12 cellular contexts compared by ENCODE assay signal in genomic region chr1:27816921-27817630, GRCh38. TPM values are rescaled to one million over a fixed set of nuclear protein-coding genes. Genes with fewer than 3 reads are reported as not detected.
A peak's percentile ranks its signal among the peaks of the same experiment; 100 is the strongest.
DNase-seq lines count a peak whose midpoint lies in the region; ATAC-seq and TF ChIP-seq lines count a peak whose summit lies in the region.
"Had no signal": no experiment of that assay in that cellular context is flagged by ENCODE, and none has a peak within 500 bp of the region (broad histone marks: within the 10 kb centered on the region; RNA-seq: fewer than 3 reads in every experiment).

No MANE protein-coding gene starts in this region.

- peak; percentile 78 for DNase-seq in HT-29 (ENCODE audit: low spot score)
- DNase-seq in lower lobe of right lung: no peak
- DNase-seq in transverse colon: peak; percentile 22
- DNase-seq in effector memory CD4-positive, alpha-beta T cell: no peak
- DNase-seq in NCI-H510A (lab: John Stamatoyannopoulos, UW): no peak
- DNase-seq in Ammon's horn (ENCODE audit: low spot score): no peak
- DNase-seq: activated CD4-positive, alpha-beta T cell treated with anti-CD3 and anti-CD28 coated beads for 1 hour; activated naive CD8-positive, alpha-beta T cell treated with anti-CD3 and anti-CD28 coated beads for 36 hours; esophagus squamous epithelium; MV-4-11 had no signal

- in situ Hi-C loops in transverse colon (cut with MboI; ENCODE audit: low pct_ligation_motif_present in 1 of 4, low pct_unique_long_range_greater_than_20kb in 1 of 4, low sequenced_read_pairs in 3 of 4): no loop called here

- H3K27me3 Mint-ChIP-seq in dendritic cell treated with granulocyte-macrophage colony-stimulating factor and Interleukin-4, amounts not matched to agents 40 ng/mL and 50 ng/mL, for 4 days: no peaks in the 10 kb centered on the region
- H3K27me3 Mint-ChIP-seq: activated naive CD8-positive, alpha-beta T cell treated with anti-CD3 and anti-CD28 coated beads for 36 hours had no signal

- H3K36me3 Mint-ChIP-seq in dendritic cell treated with granulocyte-macrophage colony-stimulating factor and Interleukin-4, amounts not matched to agents 40 ng/mL and 50 ng/mL, for 4 days (ENCODE audit: low read depth): peaks cover 91% of the 10 kb centered on the region

- H3K27me3 ChIP-seq in lower lobe of right lung (ENCODE audit: low read depth): no peaks in the 10 kb centered on the region
- H3K27me3 ChIP-seq in transverse colon: no peaks in the 10 kb centered on the region
- H3K27me3 ChIP-seq in effector memory CD4-positive, alpha-beta T cell (replicated peaks; ENCODE audit: control insufficient read depth, insufficient read depth, low read length, poor library complexity, severe bottlenecking): no peaks in the 10 kb centered on the region
- H3K27me3 ChIP-seq: esophagus squamous epithelium had no signal

- no peak overlapping the region for H3K27ac ChIP-seq in lower lobe of right lung
- H3K27ac ChIP-seq in transverse colon: peak overlapping the region; percentile 51 to 76 (median 64)
- H3K27ac ChIP-seq in effector memory CD4-positive, alpha-beta T cell (ENCODE audit: insufficient read depth, low read length, poor library complexity, severe bottlenecking): no peak overlapping the region

- no peak for TF ChIP-seq POLR2A in transverse colon (IDR thresholded peaks at IDR 0.05)

- peak overlapping the region; percentile 12 for H3K27ac Mint-ChIP-seq in dendritic cell treated with granulocyte-macrophage colony-stimulating factor and Interleukin-4, amounts not matched to agents 40 ng/mL and 50 ng/mL, for 4 days
- H3K27ac Mint-ChIP-seq: activated naive CD8-positive, alpha-beta T cell treated with anti-CD3 and anti-CD28 coated beads for 36 hours had no signal

- H3K9me3 ChIP-seq in lower lobe of right lung: no peaks in the 10 kb centered on the region
- no peaks in the 10 kb centered on the region for H3K9me3 ChIP-seq in transverse colon
- H3K9me3 ChIP-seq in effector memory CD4-positive, alpha-beta T cell (ENCODE audit: control insufficient read depth, low read length): no peaks in the 10 kb centered on the region
- H3K9me3 ChIP-seq: esophagus squamous epithelium had no signal

- intact Hi-C loops in dendritic cell treated with granulocyte-macrophage colony-stimulating factor and Interleukin-4, amounts not matched to agents 40 ng/mL and 50 ng/mL, for 4 days (cut with micrococcal nuclease): no loop called here
- intact Hi-C loops in lower lobe of right lung (cut with DNase I): no loop called here
- intact Hi-C loops in transverse colon (cut with DNase I; ENCODE audit: low total_unique reads): no loop called here

- H3K4me3 ChIP-seq in lower lobe of right lung: no peak overlapping the region
- H3K4me3 ChIP-seq in transverse colon: no peak overlapping the region
- H3K4me3 ChIP-seq in effector memory CD4-positive, alpha-beta T cell (ENCODE audit: insufficient read depth, low read depth, low read length, poor library complexity, severe bottlenecking): no peak overlapping the region
- H3K4me3 ChIP-seq: esophagus squamous epithelium had no signal

- peak; percentile 59 to 76 for ATAC-seq in lower lobe of right lung

- no peak for TF ChIP-seq EP300 in transverse colon (IDR thresholded peaks at IDR 0.05; ENCODE audit: low read depth)

- peaks cover 86% of the 10 kb centered on the region for H3K36me3 ChIP-seq in lower lobe of right lung
- peaks cover 0 to 68% (median 27%) of the 10 kb centered on the region in 4 donors for H3K36me3 ChIP-seq in transverse colon
- H3K36me3 ChIP-seq in effector memory CD4-positive, alpha-beta T cell (ENCODE audit: control insufficient read depth, insufficient read depth, low read length): peaks cover 60% of the 10 kb centered on the region

- no peaks in the 10 kb centered on the region for H3K4me1 ChIP-seq in lower lobe of right lung
- peaks cover 5 to 15% (median 12%) of the 10 kb centered on the region in 4 donors for H3K4me1 ChIP-seq in transverse colon
- H3K4me1 ChIP-seq in effector memory CD4-positive, alpha-beta T cell (ENCODE audit: control insufficient read depth, insufficient read depth, low read length, poor library complexity, severe bottlenecking): no peaks in the 10 kb centered on the region

- 55 to 100% methylated on average over 1 to 2 of the region's 2 CpGs for WGBS in transverse colon (ENCODE audit: low coverage in 1 of 2), 2 donors

- no peak overlapping the region for H3K4me3 Mint-ChIP-seq in dendritic cell treated with granulocyte-macrophage colony-stimulating factor and Interleukin-4, amounts not matched to agents 40 ng/mL and 50 ng/mL, for 4 days
- H3K4me3 Mint-ChIP-seq: activated naive CD8-positive, alpha-beta T cell treated with anti-CD3 and anti-CD28 coated beads for 36 hours; neural crest cell had no signal

- no peaks in the 10 kb centered on the region for H3K4me1 Mint-ChIP-seq in dendritic cell treated with granulocyte-macrophage colony-stimulating factor and Interleukin-4, amounts not matched to agents 40 ng/mL and 50 ng/mL, for 4 days (ENCODE audit: low read depth)
- H3K4me1 Mint-ChIP-seq: activated naive CD8-positive, alpha-beta T cell treated with anti-CD3 and anti-CD28 coated beads for 36 hours; neural crest cell had no signal

- H3K9me3 Mint-ChIP-seq in dendritic cell treated with granulocyte-macrophage colony-stimulating factor and Interleukin-4, amounts not matched to agents 40 ng/mL and 50 ng/mL, for 4 days: no peaks in the 10 kb centered on the region
- H3K9me3 Mint-ChIP-seq: activated naive CD8-positive, alpha-beta T cell treated with anti-CD3 and anti-CD28 coated beads for 36 hours; neural crest cell had no signal

- no peak for TF ChIP-seq CTCF in lower lobe of right lung (IDR thresholded peaks at IDR 0.05)
- TF ChIP-seq CTCF in transverse colon (IDR thresholded peaks at IDR 0.05): no peak

RNA-seq across cellular contexts. Expression of gene PPP1R8, which starts 13.5 kb away (rescaled TPM):
- total RNA-seq in HT-29 (2014; rRNA removed; shearing (Covaris generic)): 58.5 and 70.1 TPM in 2 replicates
- total RNA-seq in lower lobe of right lung (31.3 TPM), transverse colon (10 to 100 TPM; 15.1 to 32.9 (median 28.0) TPM)

RNA-seq across cellular contexts. Expression of gene STX12, which starts 44.1 kb away (rescaled TPM):
- total RNA-seq in HT-29 (2014; rRNA removed; shearing (Covaris generic)): 16.3 and 18.7 TPM in 2 replicates
- total RNA-seq in lower lobe of right lung: 91.0 TPM
- total RNA-seq in transverse colon: 10 to 100 TPM; 11.3 to 65.3 (median 47.6) TPM

RNA-seq across cellular contexts. Expression of gene THEMIS2, which starts 55.3 kb away (rescaled TPM):
- total RNA-seq in HT-29 (2014; rRNA removed; shearing (Covaris generic)): 0.28 TPM in 1 of 2 replicates, not detected in the other
- total RNA-seq in lower lobe of right lung: 161 TPM
- total RNA-seq in transverse colon: 10 to 100 TPM in 3 of 4 donors, under 1 TPM in 1; 1.00 to 27.9 (median 18.6) TPM

Comparison
In these comparisons a context has a peak if more than half of its experiments do, and no peak if none do; other contexts are left out.
1. DNase-seq: peak in HT-29 (single experiment) and transverse colon (single experiment); none in lower lobe of right lung (single experiment), effector memory CD4-positive, alpha-beta T cell (0 of 3), NCI-H510A (single experiment) and Ammon's horn (single experiment).
2. H3K27ac ChIP-seq: peak in transverse colon (4 of 4); none in lower lobe of right lung (single experiment) and effector memory CD4-positive, alpha-beta T cell (single experiment).